In genomic region chr7:143257501-143257900, GRCh38 we compare ENCODE assay signal across 1 cellular context.
TF ChIP-seq lines count a peak whose summit lies in the region.

No MANE protein-coding gene starts in this region.

TF ChIP-seq in K562, 482 proteins besides CTCF, POLR2A, EP300 and RAD21 (continued from another document):
- no peak for TF ChIP-seq RNF219 (CRISPR knock-in tag; IDR thresholded peaks at IDR 0.05)
- TF ChIP-seq ARID3B (CRISPR knock-in tag; IDR thresholded peaks at IDR 0.05; ENCODE audit: borderline replicate concordance): no peak
- 0 out of 2 replicates have a peak, but pooled peaks have one; percentile 26 for TF ChIP-seq NFE2 (IDR thresholded peaks at IDR 0.05; ENCODE audit: low read depth)
- peak; percentile 34; the same call in 1 of the 2 replicates for TF ChIP-seq C11orf30 (IDR thresholded peaks at IDR 0.05; ENCODE audit: low read depth)
- TF ChIP-seq YY1 (IDR thresholded peaks at IDR 0.05; ENCODE audit: borderline replicate concordance in 1 of 3, control insufficient read depth in 1 of 3, extremely low read depth in 1 of 3, insufficient read depth in 3 of 3, insufficient read length in 1 of 3, insufficient replicate concordance in 2 of 3, low read depth in 1 of 3, low read length in 2 of 3): no peak
- TF ChIP-seq MEIS2 (IDR thresholded peaks at IDR 0.05; ENCODE audit: partially characterized antibody): no peak
- no peak for TF ChIP-seq ZNF830 (CRISPR knock-in tag; IDR thresholded peaks at IDR 0.05)
- TF ChIP-seq ZNF431 (CRISPR knock-in tag; IDR thresholded peaks at IDR 0.05): no peak
- no peak for TF ChIP-seq NR1H2 (CRISPR knock-in tag; IDR thresholded peaks at IDR 0.05)
- no peak for TF ChIP-seq SOX6 (IDR thresholded peaks at IDR 0.05)
- TF ChIP-seq JUND (IDR thresholded peaks at IDR 0.05; ENCODE audit: borderline replicate concordance, low read depth, low read length): 0 out of 2 replicates have a peak, but pooled peaks have one; percentile 44
- TF ChIP-seq JUND (tag; IDR thresholded peaks at IDR 0.05; ENCODE audit: borderline replicate concordance, low read depth, low read length): peak; percentile 67; the same call in 1 of the 3 replicates
- TF ChIP-seq ATF3 (IDR thresholded peaks at IDR 0.05): peak; percentile 56; the same call in 1 of the 2 replicates
- no peak for TF ChIP-seq ATF3 (CRISPR knock-in tag; conservative IDR thresholded peaks at IDR 0.05)
- 0 out of 2 replicates have a peak, but pooled peaks have one; percentile 46 for TF ChIP-seq ZNF316 (IDR thresholded peaks at IDR 0.05)
- TF ChIP-seq ZNF395 (CRISPR knock-in tag; IDR thresholded peaks at IDR 0.05): 0 out of 2 replicates have a peak, but pooled peaks have one; percentile 29
- TF ChIP-seq CEBPB (tag; IDR thresholded peaks at IDR 0.05): no peak
- TF ChIP-seq ZNF263 (CRISPR knock-in tag; IDR thresholded peaks at IDR 0.05; ENCODE audit: borderline replicate concordance): no peak
- TF ChIP-seq, protein P1, sequence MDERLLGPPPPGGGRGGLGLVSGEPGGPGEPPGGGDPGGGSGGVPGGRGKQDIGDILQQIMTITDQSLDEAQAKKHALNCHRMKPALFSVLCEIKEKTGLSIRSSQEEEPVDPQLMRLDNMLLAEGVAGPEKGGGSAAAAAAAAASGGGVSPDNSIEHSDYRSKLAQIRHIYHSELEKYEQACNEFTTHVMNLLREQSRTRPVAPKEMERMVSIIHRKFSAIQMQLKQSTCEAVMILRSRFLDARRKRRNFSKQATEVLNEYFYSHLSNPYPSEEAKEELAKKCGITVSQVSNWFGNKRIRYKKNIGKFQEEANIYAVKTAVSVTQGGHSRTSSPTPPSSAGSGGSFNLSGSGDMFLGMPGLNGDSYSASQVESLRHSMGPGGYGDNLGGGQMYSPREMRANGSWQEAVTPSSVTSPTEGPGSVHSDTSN (CRISPR knock-in tag; IDR thresholded peaks at IDR 0.05; ENCODE audit: low read depth): no peak
- TF ChIP-seq, protein P1 (tag; conservative IDR thresholded peaks at IDR 0.05; ENCODE audit: low read depth): no peak
- TF ChIP-seq IRF2 (CRISPR knock-in tag; IDR thresholded peaks at IDR 0.05): no peak
- TF ChIP-seq, protein P2, sequence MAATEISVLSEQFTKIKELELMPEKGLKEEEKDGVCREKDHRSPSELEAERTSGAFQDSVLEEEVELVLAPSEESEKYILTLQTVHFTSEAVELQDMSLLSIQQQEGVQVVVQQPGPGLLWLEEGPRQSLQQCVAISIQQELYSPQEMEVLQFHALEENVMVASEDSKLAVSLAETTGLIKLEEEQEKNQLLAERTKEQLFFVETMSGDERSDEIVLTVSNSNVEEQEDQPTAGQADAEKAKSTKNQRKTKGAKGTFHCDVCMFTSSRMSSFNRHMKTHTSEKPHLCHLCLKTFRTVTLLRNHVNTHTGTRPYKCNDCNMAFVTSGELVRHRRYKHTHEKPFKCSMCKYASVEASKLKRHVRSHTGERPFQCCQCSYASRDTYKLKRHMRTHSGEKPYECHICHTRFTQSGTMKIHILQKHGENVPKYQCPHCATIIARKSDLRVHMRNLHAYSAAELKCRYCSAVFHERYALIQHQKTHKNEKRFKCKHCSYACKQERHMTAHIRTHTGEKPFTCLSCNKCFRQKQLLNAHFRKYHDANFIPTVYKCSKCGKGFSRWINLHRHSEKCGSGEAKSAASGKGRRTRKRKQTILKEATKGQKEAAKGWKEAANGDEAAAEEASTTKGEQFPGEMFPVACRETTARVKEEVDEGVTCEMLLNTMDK (IDR thresholded peaks at IDR 0.05; ENCODE audit: borderline replicate concordance, insufficient read depth, low read depth, low read length, poor library complexity, severe bottlenecking): no peak
